In genomic region chr2:15601681-15602080, GRCh38 we compare ENCODE assay signal across 11 cellular contexts.
"Had no signal": no experiment of that assay in that cellular context is flagged by ENCODE, and none has a peak within 500 bp of the region (broad histone marks: within the 10 kb centered on the region; RNA-seq: fewer than 3 reads in every experiment).

No MANE protein-coding gene starts in this region.

- H3K9me3 ChIP-seq: HAP-1 had no signal

- ATAC-seq: GM23338, HCT116 had no signal

- H3K27ac Mint-ChIP-seq: GM23338, H9, HFFc6 had no signal

- H3K4me1 Mint-ChIP-seq: GM23338, H9 had no signal

- FAIRE-seq: H1, H54 had no signal

- H3K4me3 Mint-ChIP-seq: GM23338, H9, HFFc6 had no signal

- H3K27ac ChIP-seq: GM23248 had no signal

- DNase-seq: GM23248, GOT3, H7, H9, HCEC 1CT, HFFc6 had no signal

- H3K9me3 Mint-ChIP-seq: GM23338, H9, HFFc6 had no signal
